17 cellular contexts compared by ENCODE assay signal in genomic region chr3:50648297-50648696, GRCh38. TPM values are rescaled to one million over a fixed set of nuclear protein-coding genes. Genes with fewer than 3 reads are reported as not detected.
DNase-seq lines count a peak whose midpoint lies in the region; ATAC-seq and TF ChIP-seq lines count a peak whose summit lies in the region.
"Had no signal": no experiment of that assay in that cellular context is flagged by ENCODE, and none has a peak within 500 bp of the region (broad histone marks: within the 10 kb centered on the region; RNA-seq: fewer than 3 reads in every experiment).

No MANE protein-coding gene starts in this region.

- no peak overlapping the region for H3K4me3 ChIP-seq in spleen
- H3K4me3 ChIP-seq in CD8-positive, alpha-beta T cell (ENCODE audit: low read depth, low read length), result no peak overlapping the region
- H3K4me3 ChIP-seq: gastroesophageal sphincter had no signal

- POLR2A ChIA-PET in CD8-positive, alpha-beta T cell (lab: Charles Lee), result no interaction called here

- peak overlapping the region; percentile 17 for H3K27ac Mint-ChIP-seq in activated T-helper 2 cell treated with anti-CD3 and anti-CD28 coated beads, Interferon-gamma antibody, Interleukin-2, Interleukin-4, amounts not matched to agents 10 μg/mL and 5 μg/mL and 100 μg/mL, durations not matched to agents 14 hours and 24 hours and 36 hours
- no peak overlapping the region for H3K27ac Mint-ChIP-seq in CD8-positive, alpha-beta T cell
- H3K27ac Mint-ChIP-seq: activated B cell treated with CpG ODN at 0.5 μM for 24 hours had no signal

- no peaks in the 10 kb centered on the region for H3K4me1 ChIP-seq in spleen
- no peaks in the 10 kb centered on the region for H3K4me1 ChIP-seq in CD8-positive, alpha-beta T cell (ENCODE audit: insufficient read depth, low read length)

- 58 to 74% (median 68%) methylated on average over 4 to 5 of the region's 5 CpGs for WGBS in spleen, 5 donors

- DNase-seq in EH (ENCODE audit: low read depth) (peak; percentile 38), G401 (ENCODE audit: low spot score) (peak; percentile 79), iPS-NIHi7 (ENCODE audit: extremely low spot score) (peak; percentile 38), HPDE6-E6E7 (ENCODE audit: extremely low spot score) (no peak), spleen (no peak)
- no peak for DNase-seq in activated T-helper 2 cell treated with anti-CD3 and anti-CD28 coated beads, Interferon-gamma antibody, Interleukin-2, Interleukin-4, amounts not matched to agents 10 μg/mL and 5 μg/mL and 100 μg/mL, durations not matched to agents 14 hours and 24 hours and 36 hours (ENCODE audit: low spot score)
- no peak for DNase-seq in CD8-positive, alpha-beta T cell
- DNase-seq: activated B cell treated with CpG ODN at 0.5 μM for 24 hours; activated CD8-positive, alpha-beta memory T cell treated with anti-CD3 and anti-CD28 coated beads, Interleukin-2, amount 50 U/mL, for 48 hours; DMS153; islet precursor cell; NCI-H1436 treated with DMSO at 0.1 percent for 48 hours; NCI-H510A treated with DMSO at 0.1 percent for 48 hours; small intestine; trophoblast cell had no signal

- no peaks in the 10 kb centered on the region for H3K9me3 ChIP-seq in spleen
- H3K9me3 ChIP-seq in CD8-positive, alpha-beta T cell (ENCODE audit: low read length), result no peaks in the 10 kb centered on the region
- H3K9me3 ChIP-seq: gastroesophageal sphincter had no signal

- intact Hi-C loops in activated T-helper 2 cell treated with anti-CD3 and anti-CD28 coated beads, Interferon-gamma antibody, Interleukin-2, Interleukin-4, amounts not matched to agents 10 μg/mL and 5 μg/mL and 100 μg/mL, durations not matched to agents 14 hours and 24 hours and 36 hours (cut with micrococcal nuclease), result no loop called here
- intact Hi-C loops in spleen (cut with DNase I; ENCODE audit: low total_unique reads), result no loop called here
- intact Hi-C loops in CD8-positive, alpha-beta T cell (cut with DNase I, micrococcal nuclease), result no loop called here

- H3K27me3 Mint-ChIP-seq in activated T-helper 2 cell treated with anti-CD3 and anti-CD28 coated beads, Interferon-gamma antibody, Interleukin-2, Interleukin-4, amounts not matched to agents 10 μg/mL and 5 μg/mL and 100 μg/mL, durations not matched to agents 14 hours and 24 hours and 36 hours (ENCODE audit: low read depth), result no peaks in the 10 kb centered on the region
- no peaks in the 10 kb centered on the region for H3K27me3 Mint-ChIP-seq in CD8-positive, alpha-beta T cell (ENCODE audit: low read depth)
- H3K27me3 Mint-ChIP-seq: activated B cell treated with CpG ODN at 0.5 μM for 24 hours had no signal

- TF ChIP-seq POLR2A in spleen (IDR thresholded peaks at IDR 0.05), result no peak

- no peak for TF ChIP-seq CTCF in spleen (IDR thresholded peaks at IDR 0.05 in 8 of 11, conservative IDR thresholded peaks at IDR 0.05 in 3 of 11)
- TF ChIP-seq CTCF in CD8-positive, alpha-beta T cell (IDR thresholded peaks at IDR 0.05), result no peak

- in situ Hi-C loops in G401 (cut with HindIII; ENCODE audit: low sequenced_read_pairs), result no loop called here

- no peak for ATAC-seq in GM21390 (IDR thresholded peaks at IDR 0.05; ENCODE audit: unreplicated experiment)
- no peak for ATAC-seq in CD8-positive, alpha-beta T cell
- ATAC-seq: gastroesophageal sphincter had no signal

- no peaks in the 10 kb centered on the region for H3K4me1 Mint-ChIP-seq in activated T-helper 2 cell treated with anti-CD3 and anti-CD28 coated beads, Interferon-gamma antibody, Interleukin-2, Interleukin-4, amounts not matched to agents 10 μg/mL and 5 μg/mL and 100 μg/mL, durations not matched to agents 14 hours and 24 hours and 36 hours (ENCODE audit: low read depth)
- no peaks in the 10 kb centered on the region for H3K4me1 Mint-ChIP-seq in CD8-positive, alpha-beta T cell (ENCODE audit: low read depth)
- H3K4me1 Mint-ChIP-seq: activated B cell treated with CpG ODN at 0.5 μM for 24 hours had no signal

- CTCF ChIA-PET in CD8-positive, alpha-beta T cell (lab: Charles Lee), result interaction anchor here (1.4 to 10.8 kb wide), 2 partner anchors 16 to 31 kb away, joined by 3 to 244 read pairs; partner anchors contain the start of gene MAPKAPK3

- no peak overlapping the region for H3K4me3 Mint-ChIP-seq in activated T-helper 2 cell treated with anti-CD3 and anti-CD28 coated beads, Interferon-gamma antibody, Interleukin-2, Interleukin-4, amounts not matched to agents 10 μg/mL and 5 μg/mL and 100 μg/mL, durations not matched to agents 14 hours and 24 hours and 36 hours (ENCODE audit: low read depth)
- H3K4me3 Mint-ChIP-seq in CD8-positive, alpha-beta T cell, result no peak overlapping the region
- H3K4me3 Mint-ChIP-seq: activated B cell treated with CpG ODN at 0.5 μM for 24 hours had no signal

- H3K36me3 ChIP-seq in spleen, result peaks cover 0 to 72% (median 57%) of the 10 kb centered on the region in 6 donors
- peaks cover 41% of the 10 kb centered on the region for H3K36me3 ChIP-seq in CD8-positive, alpha-beta T cell (ENCODE audit: insufficient read depth, low read length)

- H3K9me3 Mint-ChIP-seq in activated T-helper 2 cell treated with anti-CD3 and anti-CD28 coated beads, Interferon-gamma antibody, Interleukin-2, Interleukin-4, amounts not matched to agents 10 μg/mL and 5 μg/mL and 100 μg/mL, durations not matched to agents 14 hours and 24 hours and 36 hours, result no peaks in the 10 kb centered on the region
- no peaks in the 10 kb centered on the region for H3K9me3 Mint-ChIP-seq in CD8-positive, alpha-beta T cell
- H3K9me3 Mint-ChIP-seq: activated B cell treated with CpG ODN at 0.5 μM for 24 hours had no signal

- no peaks in the 10 kb centered on the region for H3K27me3 ChIP-seq in spleen (replicated peaks in 1 of 7)
- no peaks in the 10 kb centered on the region for H3K27me3 ChIP-seq in CD8-positive, alpha-beta T cell (ENCODE audit: insufficient read depth, low read length)
- H3K27me3 ChIP-seq: gastroesophageal sphincter had no signal

- H3K27ac ChIP-seq in spleen, result no peak overlapping the region
- H3K27ac ChIP-seq in CD8-positive, alpha-beta T cell (ENCODE audit: low read depth, low read length), result no peak overlapping the region

- peaks cover 62% of the 10 kb centered on the region for H3K36me3 Mint-ChIP-seq in activated T-helper 2 cell treated with anti-CD3 and anti-CD28 coated beads, Interferon-gamma antibody, Interleukin-2, Interleukin-4, amounts not matched to agents 10 μg/mL and 5 μg/mL and 100 μg/mL, durations not matched to agents 14 hours and 24 hours and 36 hours (ENCODE audit: low read depth)
- H3K36me3 Mint-ChIP-seq in CD8-positive, alpha-beta T cell, result peaks cover 49% of the 10 kb centered on the region

RNA-seq across cellular contexts. Expression of gene DOCK3, which starts 26.4 kb away (rescaled TPM):
- 0.80 and 1.7 TPM in 2 replicates for total RNA-seq in G401 (2014; rRNA removed; shearing (Covaris generic))
- total RNA-seq in activated T-helper 2 cell treated with anti-CD3 and anti-CD28 coated beads, Interferon-gamma antibody, Interleukin-2, Interleukin-4, amounts not matched to agents 10 μg/mL and 5 μg/mL and 100 μg/mL, durations not matched to agents 14 hours and 24 hours and 36 hours, result 1.1 and 1.4 TPM in 2 replicates
- total RNA-seq in spleen, result 1 to 10 TPM in 1 of 7 donors, under 1 TPM in 6; 0.21 to 2.1 (median 0.60) TPM
- under 1 TPM; 0.08 to 0.38 (median 0.37) TPM for polyA plus RNA-seq in spleen
- 1 to 10 TPM; 2.8 to 3.0 TPM for total RNA-seq in CD8-positive, alpha-beta T cell

RNA-seq across cellular contexts. Expression of gene MAPKAPK3, which starts 31.3 kb away (rescaled TPM):
- total RNA-seq in G401 (2014; rRNA removed; shearing (Covaris generic)), result 99.1 and 108 TPM in 2 replicates
- total RNA-seq in activated T-helper 2 cell treated with anti-CD3 and anti-CD28 coated beads, Interferon-gamma antibody, Interleukin-2, Interleukin-4, amounts not matched to agents 10 μg/mL and 5 μg/mL and 100 μg/mL, durations not matched to agents 14 hours and 24 hours and 36 hours, result 178 and 190 TPM in 2 replicates
- 10 to 100 TPM; 34.7 to 55.0 (median 44.9) TPM for total RNA-seq in spleen
- 10 to 100 TPM; 18.0 to 34.8 (median 18.9) TPM for polyA plus RNA-seq in spleen
- total RNA-seq in CD8-positive, alpha-beta T cell, result 10 to 100 TPM; 18.3 to 18.5 TPM

RNA-seq across cellular contexts. Expression of gene CISH, which starts 36.7 kb away (rescaled TPM):
- 1.7 and 2.2 TPM in 2 replicates for total RNA-seq in G401 (2014; rRNA removed; shearing (Covaris generic))
- 351 and 355 TPM in 2 replicates for total RNA-seq in activated T-helper 2 cell treated with anti-CD3 and anti-CD28 coated beads, Interferon-gamma antibody, Interleukin-2, Interleukin-4, amounts not matched to agents 10 μg/mL and 5 μg/mL and 100 μg/mL, durations not matched to agents 14 hours and 24 hours and 36 hours
- 10 to 100 TPM in 5 of 7 donors, 1 to 10 TPM in 2; 8.7 to 23.6 (median 14.0) TPM for total RNA-seq in spleen
- polyA plus RNA-seq in spleen, result 1 to 10 TPM; 2.9 to 7.4 (median 6.7) TPM
- 1 to 10 TPM; 4.7 to 5.6 TPM for total RNA-seq in CD8-positive, alpha-beta T cell

Comparison
In these comparisons a context has a peak if more than half of its experiments do, and no peak if none do; other contexts are left out.
1. DNase-seq: peak in EH (single experiment), G401 (single experiment) and iPS-NIHi7 (single experiment); none in activated T-helper 2 cell treated with anti-CD3 and anti-CD28 coated beads, Interferon-gamma antibody, Interleukin-2, Interleukin-4, amounts not matched to agents 10 μg/mL and 5 μg/mL and 100 μg/mL, durations not matched to agents 14 hours and 24 hours and 36 hours (single experiment), HPDE6-E6E7 (single experiment), spleen (single experiment) and CD8-positive, alpha-beta T cell (0 of 7).
2. RNA of gene CISH, which starts 36.7 kb away (total RNA-seq): 351 to 355 TPM in activated T-helper 2 cell treated with anti-CD3 and anti-CD28 coated beads, Interferon-gamma antibody, Interleukin-2, Interleukin-4, amounts not matched to agents 10 μg/mL and 5 μg/mL and 100 μg/mL, durations not matched to agents 14 hours and 24 hours and 36 hours; 8.7 to 23.6 TPM in spleen, 4.7 to 5.6 TPM in CD8-positive, alpha-beta T cell and 1.7 to 2.2 TPM in G401; every median in the first group is over 10 times any median in the second.